Comparison of ENCODE assay signal across 8 cellular contexts in genomic region chr12:14774074-14774943, GRCh38. TPM values are rescaled to one million over a fixed set of nuclear protein-coding genes. Genes with fewer than 3 reads are reported as not detected.
DNase-seq lines count a peak whose midpoint lies in the region; ATAC-seq, FAIRE-seq and TF ChIP-seq lines count a peak whose summit lies in the region.

No MANE protein-coding gene starts in this region.

- WGBS in GM23248 (ENCODE audit: low coverage in 1 of 2, low lambda C conversion rate in 2 of 2, missing lambda C conversion rate in 2 of 2), 2 experiments: 2% methylated on average over 64 to 69 of the region's 69 CpGs
- whole genome bisulfite sequencing in spleen, 5 donors: 0 to 1% (median 0%) methylated on average over 25 to 69 of the region's 69 CpGs

- H3K4me3 ChIP-seq in GM23248: peak overlapping the region; percentile 87
- peak overlapping the region; percentile 75 for H3K4me3 ChIP-seq in Loucy (ENCODE audit: low read length, poor library complexity, severe bottlenecking)
- peak overlapping the region; percentile 44 to 86 (median 63) for H3K4me3 ChIP-seq in spleen

- H3F3A ChIP-seq in GM23248 (ENCODE audit: insufficient read depth): peaks cover 35% of the 10 kb centered on the region
- no peaks in the 10 kb centered on the region for H3F3A ChIP-seq in Loucy (ENCODE audit: low read depth)

- ATAC-seq in activated CD4-positive, CD25-positive, alpha-beta regulatory T cell treated with anti-CD3 and anti-CD28 coated beads, Interleukin-2, amount 50 U/mL, for 24 hours: peak; percentile 69 to 70

- peak in 2 of 3 donors; percentile 76 to 94 for TF ChIP-seq POLR2A in spleen (IDR thresholded peaks at IDR 0.05)

- peak; percentile 98 for DNase-seq in ELF-1 (ENCODE audit: low read depth, low spot score)
- peak; percentile 98 for DNase-seq in GM23248
- peak; percentile 97 for DNase-seq in cerebellar cortex (ENCODE audit: low spot score)
- DNase-seq in spleen: peak; percentile 95
- DNase-seq in SHP77 treated with DMSO at 0.1 percent for 48 hours (lab: John Stamatoyannopoulos, UW): no peak

- H3K9me2 ChIP-seq in GM23248 (ENCODE audit: insufficient read depth): no peaks in the 10 kb centered on the region
- H3K9me2 ChIP-seq in Loucy (replicated peaks; ENCODE audit: low read depth, low read length): no peaks in the 10 kb centered on the region

- H3K27ac ChIP-seq in GM23248: peak overlapping the region; percentile 87
- peak overlapping the region; percentile 86 to 96 (median 92) for H3K27ac ChIP-seq in spleen

- H3K4me1 ChIP-seq in GM23248 (ENCODE audit: insufficient read depth) (peaks cover 25% of the 10 kb centered on the region), Loucy (ENCODE audit: insufficient read depth, low read length, poor library complexity, severe bottlenecking) (peaks cover 14% of the 10 kb centered on the region), spleen (peaks cover 0 to 55% (median 33%) of the 10 kb centered on the region in 6 donors)

- H3K4me2 ChIP-seq in GM23248 (ENCODE audit: unreplicated experiment): peak overlapping the region; percentile 93
- peak overlapping the region; percentile 60 for H3K4me2 ChIP-seq in Loucy (ENCODE audit: low read depth, low read length, poor library complexity, severe bottlenecking)

- H3K79me2 ChIP-seq in GM23248 (ENCODE audit: insufficient read depth) (peaks cover 35% of the 10 kb centered on the region), Loucy (ENCODE audit: insufficient read depth, low read length) (peaks cover 14% of the 10 kb centered on the region)

- H3K9me3 ChIP-seq in GM23248 (ENCODE audit: low read depth) (no peaks in the 10 kb centered on the region), Loucy (ENCODE audit: insufficient read depth, low read depth, low read length) (no peaks in the 10 kb centered on the region), spleen (no peaks in the 10 kb centered on the region)

- TF ChIP-seq CTCF in Loucy (conservative IDR thresholded peaks at IDR 0.05; ENCODE audit: low read length) (no peak), spleen (IDR thresholded peaks at IDR 0.05 in 8 of 11, conservative IDR thresholded peaks at IDR 0.05 in 3 of 11) (peak in 3 of 11 experiments; percentile 7 to 20 (median 18))

- intact Hi-C loops in spleen (cut with DNase I; ENCODE audit: low total_unique reads): no loop called here

- in situ Hi-C loops in GM23248 (cut with MboI): no loop called here

- H3K9ac ChIP-seq in GM23248: peak overlapping the region; percentile 89
- peak overlapping the region; percentile 71 for H3K9ac ChIP-seq in Loucy (ENCODE audit: low read depth, low read length, poor library complexity, severe bottlenecking)

- peak overlapping the region; percentile 85 for H2AFZ ChIP-seq in GM23248
- H2AFZ ChIP-seq in Loucy (ENCODE audit: low read length): peak overlapping the region; percentile 77

- FAIRE-seq in islet of Langerhans (lab: Jason Lieb, UNC): peak; percentile 87

- no peaks in the 10 kb centered on the region for H4K20me1 ChIP-seq in GM23248 (ENCODE audit: insufficient read depth)
- H4K20me1 ChIP-seq in Loucy (ENCODE audit: insufficient read depth, low read length, poor library complexity, severe bottlenecking): peaks cover 4% of the 10 kb centered on the region

- H3K27me3 ChIP-seq in GM23248 (replicated peaks; ENCODE audit: insufficient read depth) (no peaks in the 10 kb centered on the region), Loucy (ENCODE audit: insufficient read depth, low read length, poor library complexity, severe bottlenecking) (no peaks in the 10 kb centered on the region), spleen (replicated peaks in 1 of 7) (no peaks in the 10 kb centered on the region)

- H3K36me3 ChIP-seq in GM23248 (ENCODE audit: low read depth) (no peaks in the 10 kb centered on the region), Loucy (ENCODE audit: insufficient read depth, low read length) (no peaks in the 10 kb centered on the region), spleen (no peaks in the 10 kb centered on the region)

RNA-seq across cellular contexts. Expression of gene WBP11, which starts 29.0 kb away (rescaled TPM):
- 5.5 and 11.8 TPM in 2 replicates for total RNA-seq in GM23248 (2014; rRNA removed; shearing (Covaris generic))
- polyA plus RNA-seq in GM23248 (2016; fragmentation: Nextera tagmentation; extraction: Ambion mirVana) (44.0 and 46.1 TPM in 2 replicates), spleen (10 to 100 TPM; 16.0 to 18.8 (median 17.1) TPM)
- total RNA-seq in spleen: 10 to 100 TPM; 22.0 to 61.4 (median 49.2) TPM

RNA-seq across cellular contexts. Expression of gene C12orf60, which starts 29.2 kb away (rescaled TPM):
- total RNA-seq in GM23248 (2014; rRNA removed; shearing (Covaris generic)): 1.2 and 2.3 TPM in 2 replicates
- 0.86 and 1.2 TPM in 2 replicates for polyA plus RNA-seq in GM23248 (2016; fragmentation: Nextera tagmentation; extraction: Ambion mirVana)
- 1 to 10 TPM in 5 of 7 donors, under 1 TPM in 2; 0.51 to 1.4 (median 1.0) TPM for total RNA-seq in spleen
- 1 to 10 TPM in 2 of 3 donors, under 1 TPM in 1; 0.96 to 2.2 (median 1.6) TPM for polyA plus RNA-seq in spleen

RNA-seq across cellular contexts. Expression of gene SMCO3, which starts 39.7 kb away (rescaled TPM):
- total RNA-seq in GM23248 (2014; rRNA removed; shearing (Covaris generic)): not detected in 2 replicates
- not detected in 2 replicates for polyA plus RNA-seq in GM23248 (2016; fragmentation: Nextera tagmentation; extraction: Ambion mirVana)
- total RNA-seq in spleen: 1 to 10 TPM in 3 of 7 donors, under 1 TPM in 4; 0.32 to 1.6 (median 0.77) TPM
- polyA plus RNA-seq in spleen: 1 to 10 TPM in 1 of 3 donors, under 1 TPM in 2; 0.57 to 1.5 (median 0.97) TPM
